Comparison of ENCODE assay signal across 8 cellular contexts in the genomic region with DNA sequence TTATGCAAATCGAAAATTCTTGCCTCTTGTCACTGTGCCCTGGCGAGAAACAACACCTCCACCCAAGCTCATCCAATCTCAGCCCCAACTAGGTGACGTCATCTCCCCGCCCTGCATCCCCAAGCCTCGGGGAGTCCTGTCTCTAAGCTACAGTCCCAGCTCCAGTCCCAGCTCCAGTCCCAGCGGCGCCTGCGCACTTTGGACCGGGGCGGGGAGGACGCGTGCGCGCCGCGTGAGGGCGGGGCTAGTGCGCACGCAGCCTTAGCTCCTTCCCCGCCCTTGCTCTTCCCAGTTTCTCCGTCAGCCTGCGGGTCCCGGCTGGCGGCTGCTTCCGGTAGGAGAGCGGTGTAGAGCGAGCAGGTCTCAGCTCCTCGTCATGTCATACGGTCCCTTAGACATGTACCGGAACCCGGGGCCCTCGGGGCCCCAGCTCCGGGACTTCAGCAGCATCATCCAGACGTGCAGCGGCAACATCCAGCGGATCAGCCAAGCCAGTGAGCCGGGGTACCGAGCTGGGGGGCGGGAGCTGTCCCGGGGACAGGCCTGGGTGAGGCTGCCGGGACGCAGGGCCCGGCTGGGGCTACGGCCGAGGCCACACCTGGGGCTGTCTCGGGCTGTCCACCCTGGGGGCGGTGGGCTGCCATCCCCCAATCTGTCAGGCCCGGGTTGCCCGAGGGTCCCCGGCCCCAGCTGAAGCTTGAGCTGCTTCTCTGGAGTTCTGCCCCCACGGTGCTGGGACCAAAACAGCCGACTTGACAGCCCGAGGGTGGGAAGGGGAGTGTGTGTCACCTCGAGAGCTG. TPM values are rescaled to one million over a fixed set of nuclear protein-coding genes. Genes with fewer than 3 reads are reported as not detected.
A peak's percentile ranks its signal among the peaks of the same experiment; 100 is the strongest.
DNase-seq lines count a peak whose midpoint lies in the region; ATAC-seq and TF ChIP-seq lines count a peak whose summit lies in the region.

Gene STX12 (plus strand): TSS at position 288 of the 800 bp plus-strand sequence. CDS start 89 bp downstream, at position 377.

- peak within 1 kb of the TSS; percentile 84 for H2AFZ ChIP-seq in PC-9

- peak within 1 kb of the TSS; percentile 97 for H3K4me3 ChIP-seq in Jurkat, Clone E6-1 (ENCODE audit: low read length)
- peak within 1 kb of the TSS; percentile 58 for H3K4me3 ChIP-seq in PC-9

- CTCF ChIA-PET in PC-9 (lab: Charles Lee), result interaction anchor here (0.7 to 2.4 kb wide), 5 partner anchors 12 to 104 kb away, joined by 3 to 8 read pairs (median 4); partner anchors contain the start of genes FAM76A, IFI6 and PPP1R8

- H3K36me3 ChIP-seq in PC-9 (ENCODE audit: low read depth), result no peaks in the 10 kb centered on the region

- H3K79me2 ChIP-seq in PC-9 (ENCODE audit: low read depth), result peaks cover 17% of the 10 kb centered on the region

- TSS peak; percentile 60 for BruUV-seq in PC-9 (replicated peaks; lab: Mats Ljungman, UMichigan)

- DNase-seq in DMS153 (lab: John Stamatoyannopoulos, UW) (peak; percentile 99), PC-9 (peak; percentile 87 to 98), epithelial cell of prostate (ENCODE audit: low read depth, low spot score) (peak; percentile 91), mucosa of gallbladder (ENCODE audit: low spot score) (peak; percentile 99)
- DNase-seq in Jurkat, Clone E6-1 (ENCODE audit: low read depth, low spot score), result peak; percentile 96
- DNase-seq in activated T-cell treated with anti-CD3 and anti-CD28 coated beads, Interleukin-2, amount 50 U/mL, for 1 hour, result peak; percentile 99
- DNase-seq in stimulated activated CD8-positive, alpha-beta memory T cell treated with anti-CD3 and anti-CD28 coated beads, Interleukin-4, amount 100 ng/mL, for 4 hours (ENCODE audit: low read depth in 2 of 2, low spot score in 1 of 2), result peak; percentile 94 to 97

- no peaks in the 10 kb centered on the region for H3K27me3 ChIP-seq in PC-9 (ENCODE audit: insufficient read depth, low read depth)

- H3K4me2 ChIP-seq in PC-9, result peak within 1 kb of the TSS; percentile 80

- no peak for TF ChIP-seq CTCF in PC-9 (conservative IDR thresholded peaks at IDR 0.05)

- no peaks in the 10 kb centered on the region for H3K9me3 ChIP-seq in PC-9 (ENCODE audit: insufficient read depth, low read depth)

- POLR2A ChIA-PET in PC-9 (lab: Charles Lee; ENCODE audit: unreplicated experiment), result interaction anchor here (0.6 to 1.3 kb wide), 18 partner anchors 13 to 924 kb away, joined by 3 to 9 read pairs (median 4); partner anchors contain the start of genes FAM76A and PPP1R8

- peaks cover 10% of the 10 kb centered on the region; the same call in 1 of the 2 replicates for H3K4me1 ChIP-seq in PC-9 (replicated peaks; ENCODE audit: insufficient read depth)

- no peaks in the 10 kb centered on the region; the same call in 1 of the 2 replicates for H4K20me1 ChIP-seq in PC-9 (ENCODE audit: insufficient read depth)

- peaks cover 5% of the 10 kb centered on the region; the same call in 1 of the 2 replicates for H3F3A ChIP-seq in PC-9 (ENCODE audit: insufficient read depth, low read depth)

- intact Hi-C loops in PC-9 (cut with micrococcal nuclease; ENCODE audit: unreplicated experiment), result loop anchor here (1.0 kb wide), 1 partner anchor 101 kb away; the partner anchor contains the start of gene IFI6

- ATAC-seq in GM21619 (IDR thresholded peaks at IDR 0.05; ENCODE audit: unreplicated experiment), result peak; percentile 89

- H3K9me2 ChIP-seq in PC-9 (ENCODE audit: insufficient read depth), result no peaks in the 10 kb centered on the region

- H3K27ac ChIP-seq in PC-9, result no peak within 1 kb of the TSS
- H3K27ac ChIP-seq in epithelial cell of prostate, result peak within 1 kb of the TSS; percentile 81

RNA-seq across cellular contexts. Expression of gene STX12, which starts in this region (rescaled TPM):
- 23.1 TPM for polyA plus RNA-seq in Jurkat, Clone E6-1 (2012; ENCODE audit: insufficient read depth, insufficient read length)
- total RNA-seq in PC-9 (2021), result 19.2 and 23.7 TPM in 2 replicates
- total RNA-seq in mucosa of gallbladder, result 78.8 TPM
